23 cellular contexts compared by ENCODE assay signal in genomic region chr4:125390727-125391126, GRCh38.
DNase-seq lines count a peak whose midpoint lies in the region; ATAC-seq and TF ChIP-seq lines count a peak whose summit lies in the region.
"Had no signal": no experiment of that assay in that cellular context is flagged by ENCODE, and none has a peak within 500 bp of the region (broad histone marks: within the 10 kb centered on the region; RNA-seq: fewer than 3 reads in every experiment).

No MANE protein-coding gene starts in this region.

- TF ChIP-seq CTCF in heart left ventricle (IDR thresholded peaks at IDR 0.05) (no peak), esophagus squamous epithelium (IDR thresholded peaks at IDR 0.05) (no peak), osteoblast (IDR thresholded peaks at IDR 0.05; ENCODE audit: extremely low read depth, low read depth, low read length) (no peak), upper lobe of left lung (IDR thresholded peaks at IDR 0.05) (no peak), suprapubic skin (IDR thresholded peaks at IDR 0.05) (no peak)

- H3K36me3 ChIP-seq in heart left ventricle: no peaks in the 10 kb centered on the region
- no peaks in the 10 kb centered on the region for H3K36me3 ChIP-seq in esophagus squamous epithelium
- no peaks in the 10 kb centered on the region for H3K36me3 ChIP-seq in osteoblast (ENCODE audit: insufficient read depth, low read length)
- H3K36me3 ChIP-seq in upper lobe of left lung: no peaks in the 10 kb centered on the region
- no peaks in the 10 kb centered on the region for H3K36me3 ChIP-seq in suprapubic skin

- no peak overlapping the region for H3K4me3 ChIP-seq in heart left ventricle
- H3K4me3 ChIP-seq in esophagus squamous epithelium: no peak overlapping the region
- peak overlapping the region; percentile 33 for H3K4me3 ChIP-seq in osteoblast (ENCODE audit: insufficient read depth, low read length)
- H3K4me3 ChIP-seq in upper lobe of left lung: no peak overlapping the region
- no peak overlapping the region for H3K4me3 ChIP-seq in suprapubic skin
- H3K4me3 ChIP-seq: hepatocyte, K562 had no signal

- TF ChIP-seq EP300 in upper lobe of left lung (IDR thresholded peaks at IDR 0.05) (no peak), suprapubic skin (IDR thresholded peaks at IDR 0.05) (no peak)

- H4K20me1 ChIP-seq in osteoblast (ENCODE audit: insufficient read depth, low read length): no peaks in the 10 kb centered on the region

- TF ChIP-seq POLR2A in heart left ventricle (IDR thresholded peaks at IDR 0.05) (no peak), esophagus squamous epithelium (IDR thresholded peaks at IDR 0.05) (no peak), upper lobe of left lung (IDR thresholded peaks at IDR 0.05) (no peak), GM18505 (IDR thresholded peaks at IDR 0.05; ENCODE audit: borderline replicate concordance, extremely low read depth, insufficient read depth, insufficient read length) (no peak), suprapubic skin (IDR thresholded peaks at IDR 0.05) (no peak)

- H3K4me1 ChIP-seq in heart left ventricle: peaks cover 10 to 74% (median 35%) of the 10 kb centered on the region in 12 donors
- peaks cover 0 to 21% (median 4%) of the 10 kb centered on the region in 3 donors for H3K4me1 ChIP-seq in esophagus squamous epithelium
- H3K4me1 ChIP-seq in osteoblast (ENCODE audit: insufficient read depth, low read length): peaks cover 50% of the 10 kb centered on the region
- H3K4me1 ChIP-seq in upper lobe of left lung: peaks cover 0 to 38% (median 6%) of the 10 kb centered on the region in 4 donors
- H3K4me1 ChIP-seq in suprapubic skin: peaks cover 8% of the 10 kb centered on the region

- intact Hi-C loops in heart left ventricle (cut with DNase I) (loop anchor here in 4 of 10 donors (2.0 to 10.0 kb wide), 4 partner anchors 68 to 76 kb away; partner anchors contain the start of gene FAT4 (in 1 of the 4)), left ventricle myocardium superior (cut with micrococcal nuclease) (loop anchor here (10.0 kb wide), 1 partner anchor 66 kb away; no protein-coding TSS in a partner anchor), esophagus squamous epithelium (cut with DNase I) (no loop called here)

- H2AFZ ChIP-seq in osteoblast (ENCODE audit: low read length): no peak overlapping the region
- H2AFZ ChIP-seq: hepatocyte had no signal

- H3K4me2 ChIP-seq in osteoblast (ENCODE audit: insufficient read depth, low read length): peak overlapping the region; percentile 70
- H3K4me2 ChIP-seq: hepatocyte had no signal

- no peak for DNase-seq in heart left ventricle
- no peak for DNase-seq in left ventricle myocardium superior
- no peak for DNase-seq in esophagus squamous epithelium (lab: John Stamatoyannopoulos, UW)
- DNase-seq in osteoblast (ENCODE audit: insufficient read length, low spot score, missing footprints): no peak
- DNase-seq in upper lobe of left lung: no peak
- DNase-seq in nucleus accumbens (lab: John Stamatoyannopoulos, UW): no peak
- DNase-seq in suprapubic skin (ENCODE audit: low spot score in 2 of 2): no peak
- DNase-seq: 8988T; activated CD4-positive, alpha-beta T cell treated with anti-CD3 and anti-CD28 coated beads, Interleukin-2, amount 50 U/mL, for 1 hour; activated naive CD4-positive, alpha-beta T cell treated with Interleukin-2 at 50 U/mL for 16 hours; activated T-cell treated with anti-CD3 and anti-CD28 coated beads for 4 hours; C1 segment of cervical spinal cord; DMS 273 treated with DMSO at 0.1 percent for 48 hours; H7; MV-4-11; NCI-H2107; NCI-H526; occipital lobe; stimulated activated CD4-positive, alpha-beta T cell treated with anti-CD3 and anti-CD28 coated beads, Interleukin-4, amount 100 ng/mL, for 4 hours; stimulated activated CD8-positive, alpha-beta memory T cell treated with anti-CD3 and anti-CD28 coated beads, Interleukin-4, amount 100 ng/mL, for 48 hours had no signal

- H3K27me3 ChIP-seq in heart left ventricle (no peaks in the 10 kb centered on the region), esophagus squamous epithelium (no peaks in the 10 kb centered on the region), osteoblast (ENCODE audit: insufficient read depth, low read length) (no peaks in the 10 kb centered on the region), upper lobe of left lung (no peaks in the 10 kb centered on the region), suprapubic skin (no peaks in the 10 kb centered on the region)
- H3K27me3 ChIP-seq: hepatocyte had no signal

- H3K9me3 ChIP-seq in heart left ventricle: peaks cover 0 to 4% (median 0%) of the 10 kb centered on the region in 12 donors
- no peaks in the 10 kb centered on the region for H3K9me3 ChIP-seq in esophagus squamous epithelium
- no peaks in the 10 kb centered on the region for H3K9me3 ChIP-seq in osteoblast (ENCODE audit: low read depth, low read length)
- H3K9me3 ChIP-seq in upper lobe of left lung: no peaks in the 10 kb centered on the region
- H3K9me3 ChIP-seq in suprapubic skin: no peaks in the 10 kb centered on the region

- no peaks in the 10 kb centered on the region for H3K79me2 ChIP-seq in osteoblast (ENCODE audit: insufficient read depth, low read length)

- H3K27ac ChIP-seq in heart left ventricle: peak overlapping the region in 11 of 12 donors; percentile 59 to 87 (median 72)
- peak overlapping the region in 3 of 4 donors; percentile 71 to 72 (median 72) for H3K27ac ChIP-seq in esophagus squamous epithelium
- H3K27ac ChIP-seq in osteoblast (ENCODE audit: low read depth, low read length): peak overlapping the region; percentile 67
- H3K27ac ChIP-seq in upper lobe of left lung: peak overlapping the region; percentile 33 to 82 (median 54)
- no peak overlapping the region for H3K27ac ChIP-seq in suprapubic skin
- H3K27ac ChIP-seq: hepatocyte had no signal

- ATAC-seq in heart left ventricle: no peak
- ATAC-seq in left ventricle myocardium superior: no peak
- ATAC-seq in upper lobe of left lung (ENCODE audit: low FRiP score in 2 of 2): no peak
- no peak for ATAC-seq in GM18505 (IDR thresholded peaks at IDR 0.05; ENCODE audit: unreplicated experiment)
- ATAC-seq: K562 had no signal
